ENCODE assay signal across 28 cellular contexts in the genomic region with DNA sequence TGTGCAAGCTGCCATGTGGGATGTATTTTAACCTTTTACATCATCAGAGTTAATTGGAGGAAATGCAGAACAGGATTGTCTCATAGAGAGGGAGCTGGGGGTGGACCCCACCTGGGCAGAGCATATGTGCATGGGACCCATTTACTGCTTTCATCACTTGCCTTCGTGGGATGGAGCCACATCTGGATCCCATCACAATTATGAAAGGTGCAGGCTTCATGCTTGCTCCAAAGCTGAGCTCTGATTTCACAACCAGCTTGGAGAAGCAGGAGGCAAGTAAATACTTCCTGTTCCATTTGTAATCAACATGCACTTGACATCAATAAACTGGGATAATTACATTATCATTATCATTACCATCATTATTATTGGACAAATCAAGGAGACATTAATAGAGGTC.
"Had no signal": no experiment of that assay in that cellular context is flagged by ENCODE, and none has a peak within 500 bp of the region (broad histone marks: within the 10 kb centered on the region; RNA-seq: fewer than 3 reads in every experiment).

No MANE protein-coding gene starts in this region.

- H3K36me3 ChIP-seq: brain microvascular endothelial cell, esophagus squamous epithelium, WERI-Rb-1 had no signal

- ATAC-seq: activated CD4-positive, CD25-positive, alpha-beta regulatory T cell treated with anti-CD3 and anti-CD28 coated beads, Interleukin-2, amount 50 U/mL, for 24 hours; activated CD8-positive, alpha-beta memory T cell treated with anti-CD3 and anti-CD28 coated beads, Interleukin-2, amount 10 ng/mL, durations not matched to agents 7 days and 5 days; activated CD8-positive, alpha-beta T cell treated with anti-CD3 and anti-CD28 coated beads, Interleukin-2, amount 10 ng/mL, durations not matched to agents 7 days and 5 days; activated naive CD4-positive, alpha-beta T cell treated with anti-CD3 and anti-CD28 coated beads, Interleukin-2, amount 50 U/mL, for 72 hours; foreskin keratinocyte; T-helper 17 cell had no signal

- H3K4me3 ChIP-seq: coronary artery, dorsolateral prefrontal cortex, esophagus squamous epithelium had no signal

- H3K9me3 ChIP-seq: esophagus squamous epithelium had no signal

- DNase-seq: activated B cell treated with CpG ODN at 0.5 μM for 24 hours; activated CD4-positive, alpha-beta memory T cell treated with anti-CD3 and anti-CD28 coated beads for 36 hours; activated CD4-positive, alpha-beta T cell treated with anti-CD3 and anti-CD28 coated beads for 48 hours; activated CD8-positive, alpha-beta memory T cell treated with anti-CD3 and anti-CD28 coated beads, Interleukin-2, amount 10 ng/mL, durations not matched to agents 7 days and 5 days; activated CD8-positive, alpha-beta memory T cell treated with anti-CD3 and anti-CD28 coated beads, Interleukin-2, amount 50 U/mL, for 4 hours; activated CD8-positive, alpha-beta T cell treated with anti-CD3 and anti-CD28 coated beads, Interleukin-2, amount 10 ng/mL, durations not matched to agents 7 days and 5 days; activated gamma-delta T cell; activated naive CD4-positive, alpha-beta T cell; activated naive CD4-positive, alpha-beta T cell treated with anti-CD3 and anti-CD28 coated beads, Interleukin-2, amount 10 ng/mL, durations not matched to agents 7 days and 5 days; activated naive CD8-positive, alpha-beta T cell treated with anti-CD3 and anti-CD28 coated beads, Interleukin-2, amount 10 ng/mL, durations not matched to agents 7 days and 5 days; activated T-cell treated with anti-CD3 and anti-CD28 coated beads, Interleukin-2, amount 50 U/mL, for 1 hour; activated T-cell treated with anti-CD3 and anti-CD28 coated beads, Interleukin-2, amount 50 U/mL, for 48 hours; amniotic stem cell; anterior cingulate cortex; brain microvascular endothelial cell; dorsolateral prefrontal cortex; effector memory CD4-positive, alpha-beta T cell; esophagus squamous epithelium; foreskin keratinocyte; head of caudate nucleus; hippocampal formation; T-helper 1 cell; T-helper 17 cell; T1000; WERI-Rb-1 had no signal

- H3K4me1 ChIP-seq: esophagus squamous epithelium, foreskin keratinocyte had no signal

- H3K27me3 ChIP-seq: brain microvascular endothelial cell, esophagus squamous epithelium had no signal
